ENCODE assay signal across 1 cellular context in the genomic region with DNA sequence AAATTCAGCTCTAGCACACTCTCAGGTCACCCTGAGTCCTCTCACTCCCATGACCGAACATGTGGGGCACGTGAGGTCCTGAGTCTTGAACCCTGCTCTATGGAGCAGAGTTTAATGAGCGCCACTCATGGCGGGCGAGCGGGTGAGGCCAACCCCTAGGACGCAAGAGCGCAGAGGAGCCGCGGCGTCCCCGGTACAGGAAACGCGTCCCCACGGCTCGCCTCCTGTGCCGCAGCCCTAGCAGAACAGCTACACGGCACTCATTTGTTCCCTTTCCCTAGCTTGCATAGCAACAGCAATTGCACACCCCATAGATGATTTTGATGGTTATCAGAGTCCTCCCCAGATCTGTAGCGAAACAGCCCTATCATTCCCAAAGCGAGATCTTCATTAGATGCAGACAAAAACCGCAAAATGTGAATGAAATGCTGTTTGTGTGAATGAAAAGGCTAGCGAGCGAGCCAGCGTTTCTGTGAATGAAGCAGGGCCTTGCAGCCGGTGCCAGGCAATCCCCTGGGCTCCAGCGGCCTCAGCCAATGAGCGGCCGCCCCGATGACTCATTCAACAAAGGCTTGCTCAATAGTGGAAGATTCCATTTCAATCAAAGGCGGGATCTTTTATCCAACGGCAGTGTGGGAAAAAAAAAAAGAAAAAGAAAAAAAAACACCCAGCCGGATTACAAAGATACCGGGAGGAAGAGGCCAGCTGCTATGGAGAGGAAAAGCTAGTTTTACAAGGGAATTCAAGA.
TF ChIP-seq lines count a peak whose summit lies in the region.

No MANE protein-coding gene starts in this region.

TF ChIP-seq in HepG2, 621 proteins besides CTCF, POLR2A, EP300 and RAD21 (continued from another document):
- TF ChIP-seq, protein P1, sequence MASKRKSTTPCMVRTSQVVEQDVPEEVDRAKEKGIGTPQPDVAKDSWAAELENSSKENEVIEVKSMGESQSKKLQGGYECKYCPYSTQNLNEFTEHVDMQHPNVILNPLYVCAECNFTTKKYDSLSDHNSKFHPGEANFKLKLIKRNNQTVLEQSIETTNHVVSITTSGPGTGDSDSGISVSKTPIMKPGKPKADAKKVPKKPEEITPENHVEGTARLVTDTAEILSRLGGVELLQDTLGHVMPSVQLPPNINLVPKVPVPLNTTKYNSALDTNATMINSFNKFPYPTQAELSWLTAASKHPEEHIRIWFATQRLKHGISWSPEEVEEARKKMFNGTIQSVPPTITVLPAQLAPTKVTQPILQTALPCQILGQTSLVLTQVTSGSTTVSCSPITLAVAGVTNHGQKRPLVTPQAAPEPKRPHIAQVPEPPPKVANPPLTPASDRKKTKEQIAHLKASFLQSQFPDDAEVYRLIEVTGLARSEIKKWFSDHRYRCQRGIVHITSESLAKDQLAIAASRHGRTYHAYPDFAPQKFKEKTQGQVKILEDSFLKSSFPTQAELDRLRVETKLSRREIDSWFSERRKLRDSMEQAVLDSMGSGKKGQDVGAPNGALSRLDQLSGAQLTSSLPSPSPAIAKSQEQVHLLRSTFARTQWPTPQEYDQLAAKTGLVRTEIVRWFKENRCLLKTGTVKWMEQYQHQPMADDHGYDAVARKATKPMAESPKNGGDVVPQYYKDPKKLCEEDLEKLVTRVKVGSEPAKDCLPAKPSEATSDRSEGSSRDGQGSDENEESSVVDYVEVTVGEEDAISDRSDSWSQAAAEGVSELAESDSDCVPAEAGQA (IDR thresholded peaks at IDR 0.05; ENCODE audit: low read depth): no peak
- TF ChIP-seq, protein P1 (CRISPR knock-in tag; IDR thresholded peaks at IDR 0.05; ENCODE audit: borderline replicate concordance): no peak
- TF ChIP-seq ZZZ3 (CRISPR knock-in tag; IDR thresholded peaks at IDR 0.05; ENCODE audit: borderline replicate concordance) (no peak), ZNF501 (CRISPR knock-in tag; IDR thresholded peaks at IDR 0.05) (0 out of 2 replicates have a peak, but pooled peaks have one; percentile 38), TCF7L2 (IDR thresholded peaks at IDR 0.05; ENCODE audit: low read depth, low read length) (no peak), GTF2F1 (IDR thresholded peaks at IDR 0.05; ENCODE audit: low read length) (no peak), SIX1 (CRISPR knock-in tag; IDR thresholded peaks at IDR 0.05; ENCODE audit: borderline replicate concordance) (no peak), ZNF180 (CRISPR knock-in tag; IDR thresholded peaks at IDR 0.05; ENCODE audit: borderline replicate concordance, low read depth) (no peak), GABPB1 (CRISPR knock-in tag; IDR thresholded peaks at IDR 0.05) (peak; percentile 80), TSC22D2 (CRISPR knock-in tag; IDR thresholded peaks at IDR 0.05; ENCODE audit: borderline replicate concordance) (no peak), ATF7-NPFF (CRISPR knock-in tag; IDR thresholded peaks at IDR 0.05; ENCODE audit: low read depth) (no peak), ZNF260 (CRISPR knock-in tag; IDR thresholded peaks at IDR 0.05; ENCODE audit: borderline replicate concordance, low read depth) (no peak), ZNF337 (CRISPR knock-in tag; IDR thresholded peaks at IDR 0.05; ENCODE audit: borderline replicate concordance, low read depth) (no peak), HMG20A (CRISPR knock-in tag; IDR thresholded peaks at IDR 0.05; ENCODE audit: borderline replicate concordance) (0 out of 2 replicates have a peak, but pooled peaks have one; percentile 28), BCL6 (CRISPR knock-in tag; IDR thresholded peaks at IDR 0.05) (no peak), ZIK1 (CRISPR knock-in tag; IDR thresholded peaks at IDR 0.05; ENCODE audit: borderline replicate concordance, low read depth) (no peak), ZNF709 (CRISPR knock-in tag; IDR thresholded peaks at IDR 0.05) (no peak), ZNF619 (CRISPR knock-in tag; IDR thresholded peaks at IDR 0.05) (no peak)
- TF ChIP-seq, protein P2, sequence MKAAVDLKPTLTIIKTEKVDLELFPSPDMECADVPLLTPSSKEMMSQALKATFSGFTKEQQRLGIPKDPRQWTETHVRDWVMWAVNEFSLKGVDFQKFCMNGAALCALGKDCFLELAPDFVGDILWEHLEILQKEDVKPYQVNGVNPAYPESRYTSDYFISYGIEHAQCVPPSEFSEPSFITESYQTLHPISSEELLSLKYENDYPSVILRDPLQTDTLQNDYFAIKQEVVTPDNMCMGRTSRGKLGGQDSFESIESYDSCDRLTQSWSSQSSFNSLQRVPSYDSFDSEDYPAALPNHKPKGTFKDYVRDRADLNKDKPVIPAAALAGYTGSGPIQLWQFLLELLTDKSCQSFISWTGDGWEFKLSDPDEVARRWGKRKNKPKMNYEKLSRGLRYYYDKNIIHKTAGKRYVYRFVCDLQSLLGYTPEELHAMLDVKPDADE (CRISPR knock-in tag; IDR thresholded peaks at IDR 0.05): no peak
- TF ChIP-seq, protein P3, sequence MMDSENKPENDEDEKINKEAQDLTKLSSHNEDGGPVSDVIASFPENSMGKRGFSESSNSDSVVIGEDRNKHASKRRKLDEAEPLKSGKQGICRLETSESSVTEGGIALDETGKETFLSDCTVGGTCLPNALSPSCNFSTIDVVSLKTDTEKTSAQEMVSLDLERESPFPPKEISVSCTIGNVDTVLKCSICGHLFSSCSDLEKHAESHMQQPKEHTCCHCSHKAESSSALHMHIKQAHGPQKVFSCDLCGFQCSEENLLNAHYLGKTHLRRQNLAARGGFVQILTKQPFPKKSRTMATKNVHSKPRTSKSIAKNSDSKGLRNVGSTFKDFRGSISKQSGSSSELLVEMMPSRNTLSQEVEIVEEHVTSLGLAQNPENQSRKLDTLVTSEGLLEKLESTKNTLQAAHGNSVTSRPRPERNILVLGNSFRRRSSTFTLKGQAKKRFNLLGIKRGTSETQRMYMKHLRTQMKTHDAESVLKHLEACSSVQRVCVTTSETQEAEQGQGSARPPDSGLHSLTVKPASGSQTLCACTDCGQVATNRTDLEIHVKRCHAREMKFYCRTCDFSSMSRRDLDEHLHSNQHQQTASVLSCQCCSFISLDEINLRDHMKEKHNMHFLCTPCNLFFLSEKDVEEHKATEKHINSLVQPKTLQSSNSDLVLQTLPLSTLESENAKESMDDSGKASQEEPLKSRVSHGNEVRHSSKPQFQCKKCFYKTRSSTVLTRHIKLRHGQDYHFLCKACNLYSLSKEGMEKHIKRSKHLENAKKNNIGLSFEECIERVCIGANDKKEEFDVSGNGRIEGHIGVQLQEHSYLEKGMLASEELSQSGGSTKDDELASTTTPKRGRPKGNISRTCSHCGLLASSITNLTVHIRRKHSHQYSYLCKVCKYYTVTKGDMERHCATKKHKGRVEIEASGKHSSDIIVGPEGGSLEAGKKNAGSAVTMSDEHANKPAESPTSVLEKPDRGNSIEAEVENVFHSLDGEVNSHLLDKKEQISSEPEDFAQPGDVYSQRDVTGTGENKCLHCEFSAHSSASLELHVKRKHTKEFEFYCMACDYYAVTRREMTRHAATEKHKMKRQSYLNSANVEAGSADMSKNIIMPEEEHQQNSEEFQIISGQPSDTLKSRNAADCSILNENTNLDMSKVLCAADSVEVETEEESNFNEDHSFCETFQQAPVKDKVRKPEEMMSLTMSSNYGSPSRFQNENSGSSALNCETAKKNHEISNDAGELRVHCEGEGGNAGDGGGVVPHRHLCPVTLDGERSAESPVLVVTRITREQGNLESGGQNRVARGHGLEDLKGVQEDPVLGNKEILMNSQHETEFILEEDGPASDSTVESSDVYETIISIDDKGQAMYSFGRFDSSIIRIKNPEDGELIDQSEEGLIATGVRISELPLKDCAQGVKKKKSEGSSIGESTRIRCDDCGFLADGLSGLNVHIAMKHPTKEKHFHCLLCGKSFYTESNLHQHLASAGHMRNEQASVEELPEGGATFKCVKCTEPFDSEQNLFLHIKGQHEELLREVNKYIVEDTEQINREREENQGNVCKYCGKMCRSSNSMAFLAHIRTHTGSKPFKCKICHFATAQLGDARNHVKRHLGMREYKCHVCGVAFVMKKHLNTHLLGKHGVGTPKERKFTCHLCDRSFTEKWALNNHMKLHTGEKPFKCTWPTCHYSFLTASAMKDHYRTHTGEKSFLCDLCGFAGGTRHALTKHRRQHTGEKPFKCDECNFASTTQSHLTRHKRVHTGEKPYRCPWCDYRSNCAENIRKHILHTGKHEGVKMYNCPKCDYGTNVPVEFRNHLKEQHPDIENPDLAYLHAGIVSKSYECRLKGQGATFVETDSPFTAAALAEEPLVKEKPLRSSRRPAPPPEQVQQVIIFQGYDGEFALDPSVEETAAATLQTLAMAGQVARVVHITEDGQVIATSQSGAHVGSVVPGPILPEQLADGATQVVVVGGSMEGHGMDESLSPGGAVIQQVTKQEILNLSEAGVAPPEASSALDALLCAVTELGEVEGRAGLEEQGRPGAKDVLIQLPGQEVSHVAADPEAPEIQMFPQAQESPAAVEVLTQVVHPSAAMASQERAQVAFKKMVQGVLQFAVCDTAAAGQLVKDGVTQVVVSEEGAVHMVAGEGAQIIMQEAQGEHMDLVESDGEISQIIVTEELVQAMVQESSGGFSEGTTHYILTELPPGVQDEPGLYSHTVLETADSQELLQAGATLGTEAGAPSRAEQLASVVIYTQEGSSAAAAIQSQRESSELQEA (CRISPR knock-in tag; IDR thresholded peaks at IDR 0.05; ENCODE audit: not compliant biosample characterization): no peak
- TF ChIP-seq, protein P4, sequence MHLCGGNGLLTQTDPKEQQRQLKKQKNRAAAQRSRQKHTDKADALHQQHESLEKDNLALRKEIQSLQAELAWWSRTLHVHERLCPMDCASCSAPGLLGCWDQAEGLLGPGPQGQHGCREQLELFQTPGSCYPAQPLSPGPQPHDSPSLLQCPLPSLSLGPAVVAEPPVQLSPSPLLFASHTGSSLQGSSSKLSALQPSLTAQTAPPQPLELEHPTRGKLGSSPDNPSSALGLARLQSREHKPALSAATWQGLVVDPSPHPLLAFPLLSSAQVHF (CRISPR knock-in tag; IDR thresholded peaks at IDR 0.05): no peak
- TF ChIP-seq, protein P5, sequence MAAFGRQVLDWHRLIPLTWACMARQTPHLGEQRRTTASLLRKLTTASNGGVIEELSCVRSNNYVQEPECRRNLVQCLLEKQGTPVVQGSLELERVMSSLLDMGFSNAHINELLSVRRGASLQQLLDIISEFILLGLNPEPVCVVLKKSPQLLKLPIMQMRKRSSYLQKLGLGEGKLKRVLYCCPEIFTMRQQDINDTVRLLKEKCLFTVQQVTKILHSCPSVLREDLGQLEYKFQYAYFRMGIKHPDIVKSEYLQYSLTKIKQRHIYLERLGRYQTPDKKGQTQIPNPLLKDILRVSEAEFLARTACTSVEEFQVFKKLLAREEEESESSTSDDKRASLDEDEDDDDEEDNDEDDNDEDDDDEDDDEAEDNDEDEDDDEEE (CRISPR knock-in tag; IDR thresholded peaks at IDR 0.05): no peak
- TF ChIP-seq, protein P6, sequence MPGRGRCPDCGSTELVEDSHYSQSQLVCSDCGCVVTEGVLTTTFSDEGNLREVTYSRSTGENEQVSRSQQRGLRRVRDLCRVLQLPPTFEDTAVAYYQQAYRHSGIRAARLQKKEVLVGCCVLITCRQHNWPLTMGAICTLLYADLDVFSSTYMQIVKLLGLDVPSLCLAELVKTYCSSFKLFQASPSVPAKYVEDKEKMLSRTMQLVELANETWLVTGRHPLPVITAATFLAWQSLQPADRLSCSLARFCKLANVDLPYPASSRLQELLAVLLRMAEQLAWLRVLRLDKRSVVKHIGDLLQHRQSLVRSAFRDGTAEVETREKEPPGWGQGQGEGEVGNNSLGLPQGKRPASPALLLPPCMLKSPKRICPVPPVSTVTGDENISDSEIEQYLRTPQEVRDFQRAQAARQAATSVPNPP (CRISPR knock-in tag; IDR thresholded peaks at IDR 0.05): 0 out of 2 replicates have a peak, but pooled peaks have one; percentile 42
TF ChIP-seq in HepG2: peak in this region for 126.
